ENCODE assay signal across 17 cellular contexts in the genomic region with DNA sequence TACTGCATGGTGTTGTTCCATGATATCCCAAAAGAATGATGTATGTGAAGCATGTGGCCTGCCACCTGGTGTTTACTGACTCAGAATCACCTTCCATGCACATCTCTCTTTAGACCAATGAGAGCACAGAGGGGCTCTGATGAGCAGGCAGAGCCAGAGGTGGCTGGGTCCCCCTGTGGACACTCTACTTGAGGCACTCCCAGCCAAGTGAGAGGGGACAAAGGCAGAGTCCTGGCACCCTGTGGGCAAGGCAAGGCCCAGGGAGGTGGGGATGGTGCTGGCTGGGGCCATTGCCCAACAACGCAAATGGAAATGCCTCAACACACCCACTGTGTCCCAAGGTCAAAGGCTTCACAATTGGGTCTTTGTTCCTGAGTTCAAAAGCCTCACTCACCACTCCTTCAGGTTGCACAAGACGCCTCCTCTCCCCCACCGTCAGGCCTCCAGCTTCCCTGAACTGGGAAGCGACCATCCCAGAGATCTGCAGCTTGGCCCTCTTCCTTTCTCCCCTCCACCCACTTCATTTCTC.
DNase-seq lines count a peak whose midpoint lies in the region; ATAC-seq and TF ChIP-seq lines count a peak whose summit lies in the region.
"Had no signal": no experiment of that assay in that cellular context is flagged by ENCODE, and none has a peak within 500 bp of the region (broad histone marks: within the 10 kb centered on the region; RNA-seq: fewer than 3 reads in every experiment).

No MANE protein-coding gene starts in this region.

- peak overlapping the region; percentile 48 to 61 for H3K27ac Mint-ChIP-seq in natural killer cell
- H3K27ac Mint-ChIP-seq in natural killer cell treated with Interleukin-12 subunit alpha and Interleukin-12 subunit beta and Interleukin-15 and Interleukin-18, amount 100 ng/mL, for 72 hours, result peak overlapping the region in 1 of 2 donors; percentile 17

- peak overlapping the region; percentile 40 for H3K4me3 Mint-ChIP-seq in natural killer cell
- H3K4me3 Mint-ChIP-seq in natural killer cell treated with Interleukin-12 subunit alpha and Interleukin-12 subunit beta and Interleukin-15 and Interleukin-18, amount 100 ng/mL, for 72 hours, result no peak overlapping the region

- no peak for TF ChIP-seq POLR2A in adrenal gland (IDR thresholded peaks at IDR 0.05)

- H3K9ac ChIP-seq in liver (ENCODE audit: low read depth in 1 of 2, low read length in 2 of 2), result no peak overlapping the region

- H3K4me3 ChIP-seq in liver (ENCODE audit: low read depth in 1 of 3, low read length in 3 of 3) (no peak overlapping the region), adrenal gland (no peak overlapping the region)
- H3K4me3 ChIP-seq: cardiac muscle cell, right atrium auricular region, stomach had no signal

- H3K9me3 Mint-ChIP-seq in natural killer cell, result peaks cover 0 to 3% of the 10 kb centered on the region in 2 donors
- no peaks in the 10 kb centered on the region for H3K9me3 Mint-ChIP-seq in natural killer cell treated with Interleukin-12 subunit alpha and Interleukin-12 subunit beta and Interleukin-15 and Interleukin-18, amount 100 ng/mL, for 72 hours

- no peak for TF ChIP-seq RAD21 in liver (IDR thresholded peaks at IDR 0.05)

- H3K27ac ChIP-seq in liver (ENCODE audit: low read depth in 1 of 2, low read length in 2 of 2), result no peak overlapping the region
- peak overlapping the region in 1 of 5 donors; percentile 15 for H3K27ac ChIP-seq in adrenal gland
- H3K27ac ChIP-seq: cardiac muscle cell, right atrium auricular region had no signal

- no peak for DNase-seq in natural killer cell
- DNase-seq in natural killer cell treated with Interleukin-12 subunit alpha and Interleukin-12 subunit beta and Interleukin-15 and Interleukin-18, amount 100 ng/mL, for 72 hours (ENCODE audit: low spot score), result no peak
- DNase-seq in SW480 (ENCODE audit: low spot score), result peak; percentile 35
- DNase-seq in adrenal gland, result no peak
- no peak for DNase-seq in 8988T
- DNase-seq: activated naive CD4-positive, alpha-beta T cell treated with anti-CD3 and anti-CD28 coated beads, Interleukin-2, amount 50 U/mL, for 16 hours; midbrain; NCI-H1436; NCI-H226; nucleus accumbens; RPMI8226; stimulated activated CD4-positive, alpha-beta T cell treated with anti-CD3 and anti-CD28 coated beads, Interleukin-15, amount 100 ng/mL, for 24 hours; stomach had no signal

- intact Hi-C loops in natural killer cell (cut with micrococcal nuclease), result no loop called here
- intact Hi-C loops in adrenal gland (cut with DNase I), result no loop called here

- H3K9me3 ChIP-seq in liver (ENCODE audit: control insufficient read depth in 4 of 4, low read length in 3 of 4), result no peaks in the 10 kb centered on the region
- no peaks in the 10 kb centered on the region for H3K9me3 ChIP-seq in adrenal gland (replicated peaks in 1 of 3)
- H3K9me3 ChIP-seq: right atrium auricular region, stomach had no signal

- no peak for TF ChIP-seq CTCF in natural killer cell (IDR thresholded peaks at IDR 0.05)
- no peak for TF ChIP-seq CTCF in liver (IDR thresholded peaks at IDR 0.05; ENCODE audit: low read depth, low read length, missing input control)
- TF ChIP-seq CTCF in adrenal gland (IDR thresholded peaks at IDR 0.05), result no peak

- no peaks in the 10 kb centered on the region for H3K36me3 Mint-ChIP-seq in natural killer cell
- no peaks in the 10 kb centered on the region for H3K36me3 Mint-ChIP-seq in natural killer cell treated with Interleukin-12 subunit alpha and Interleukin-12 subunit beta and Interleukin-15 and Interleukin-18, amount 100 ng/mL, for 72 hours

- H3K27me3 Mint-ChIP-seq in natural killer cell (ENCODE audit: low read depth in 2 of 2), result no peaks in the 10 kb centered on the region
- H3K27me3 Mint-ChIP-seq in natural killer cell treated with Interleukin-12 subunit alpha and Interleukin-12 subunit beta and Interleukin-15 and Interleukin-18, amount 100 ng/mL, for 72 hours, result no peaks in the 10 kb centered on the region

- ATAC-seq in natural killer cell (no peak), GM18867 (IDR thresholded peaks at IDR 0.05; ENCODE audit: unreplicated experiment) (no peak)
- ATAC-seq in natural killer cell treated with Interleukin-12 subunit alpha and Interleukin-12 subunit beta and Interleukin-15 and Interleukin-18, amount 100 ng/mL, for 72 hours, result no peak

- peaks cover 10 to 15% of the 10 kb centered on the region in 2 donors for H3K4me1 Mint-ChIP-seq in natural killer cell
- peaks cover 2 to 10% of the 10 kb centered on the region in 2 donors for H3K4me1 Mint-ChIP-seq in natural killer cell treated with Interleukin-12 subunit alpha and Interleukin-12 subunit beta and Interleukin-15 and Interleukin-18, amount 100 ng/mL, for 72 hours (ENCODE audit: low read depth in 2 of 2)

- H3K36me3 ChIP-seq in liver (ENCODE audit: control insufficient read depth in 4 of 4, insufficient read depth in 3 of 4, low read depth in 1 of 4, low read length in 3 of 4) (peaks cover 0 to 4% (median 3%) of the 10 kb centered on the region in 4 donors), adrenal gland (replicated peaks in 1 of 2) (peaks cover 0 to 18% of the 10 kb centered on the region in 2 donors)

- peaks cover 14 to 54% (median 39%) of the 10 kb centered on the region in 4 donors for H3K4me1 ChIP-seq in liver (ENCODE audit: control insufficient read depth in 4 of 4, insufficient read depth in 4 of 4, low read length in 3 of 4)
- H3K4me1 ChIP-seq in adrenal gland (replicated peaks in 1 of 2), result peaks cover 20 to 37% of the 10 kb centered on the region in 2 donors

- H3K27me3 ChIP-seq in liver (ENCODE audit: control insufficient read depth in 4 of 4, insufficient read depth in 4 of 4, low read length in 3 of 4) (no peaks in the 10 kb centered on the region), adrenal gland (no peaks in the 10 kb centered on the region)
- H3K27me3 ChIP-seq: cardiac muscle cell, right atrium auricular region, stomach had no signal

- 62% methylated on average over 4 of the region's 4 CpGs for WGBS in liver
- WGBS in adrenal gland, 4 donors, result 89 to 100% (median 93%) methylated on average over 3 to 4 of the region's 4 CpGs

TF ChIP-seq in liver, 16 proteins besides CTCF, POLR2A, EP300 and RAD21:
- TF ChIP-seq JUND (IDR thresholded peaks at IDR 0.05) (no peak), HNF4A (conservative IDR thresholded peaks at IDR 0.05) (peak; percentile 56), RXRA (IDR thresholded peaks at IDR 0.05) (peak; percentile 63 to 66)
